8 cellular contexts compared by ENCODE assay signal in the genomic region with DNA sequence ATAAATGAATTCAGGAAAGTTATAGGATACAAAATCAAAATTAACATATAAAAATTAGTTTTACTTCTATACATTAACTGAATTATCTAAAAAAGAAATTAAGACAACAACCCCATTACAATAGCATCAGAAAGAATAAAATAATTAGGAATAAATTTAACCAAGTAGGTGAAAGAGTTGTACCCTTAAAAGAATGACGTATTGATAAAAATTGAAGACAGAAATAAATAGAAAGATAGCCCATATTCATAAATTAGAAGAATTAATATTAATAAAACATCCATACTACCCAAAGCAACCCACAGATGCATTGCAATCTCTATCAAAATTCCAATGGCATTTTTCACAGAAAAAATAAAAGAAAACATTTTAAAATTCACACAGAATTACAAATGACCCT.
"Had no signal": no experiment of that assay in that cellular context is flagged by ENCODE, and none has a peak within 500 bp of the region (broad histone marks: within the 10 kb centered on the region; RNA-seq: fewer than 3 reads in every experiment).

No MANE protein-coding gene starts in this region.

- FAIRE-seq: H54, HTR-8/SVneo had no signal

- DNase-seq: H9, HCEC 1CT, HFFc6, KBM-7 had no signal

- H3K9ac ChIP-seq: KMS-11 had no signal

- H3K4me3 ChIP-seq: GM23338 had no signal

- H2AFZ ChIP-seq: GM23338 had no signal

- H3K4me2 ChIP-seq: GM23338, KMS-11 had no signal

- ATAC-seq: GM23338 had no signal

- H3K27ac ChIP-seq: KMS-11 had no signal
